Comparison of ENCODE assay signal across 8 cellular contexts in genomic region chr3:42613462-42613861, GRCh38. TPM values are rescaled to one million over a fixed set of nuclear protein-coding genes. Genes with fewer than 3 reads are reported as not detected.
DNase-seq lines count a peak whose midpoint lies in the region; ATAC-seq and TF ChIP-seq lines count a peak whose summit lies in the region.

No MANE protein-coding gene starts in this region.

- DNase-seq in DMS53 (lab: John Stamatoyannopoulos, UW), result peak; percentile 14
- no peak for DNase-seq in DMS53 treated with DMSO at 0.1 percent for 48 hours (lab: John Stamatoyannopoulos, UW; ENCODE audit: unreplicated experiment)
- peak; percentile 50 for DNase-seq in OCI-M1 (lab: John Stamatoyannopoulos, UW)
- peak; percentile 20 to 52 for DNase-seq in erythroblast (lab: John Stamatoyannopoulos, UW)
- no peak for DNase-seq in NCI-H2029 treated with DMSO at 0.1 percent for 48 hours (lab: John Stamatoyannopoulos, UW)
- no peak for DNase-seq in DMS79 (lab: John Stamatoyannopoulos, UW)

- peaks cover 0 to 2% (median 0%) of the 10 kb centered on the region in 3 donors for H3K36me3 ChIP-seq in skeletal muscle tissue (ENCODE audit: control insufficient read depth in 3 of 3, insufficient read depth in 3 of 3, low read length in 3 of 3)

- peak overlapping the region; percentile 50 for H3K27ac ChIP-seq in skeletal muscle tissue (ENCODE audit: low read depth, low read length)

- H3K27me3 ChIP-seq in skeletal muscle tissue (ENCODE audit: control insufficient read depth in 3 of 3, insufficient read depth in 3 of 3, low read length in 3 of 3), result no peaks in the 10 kb centered on the region

- H3K9ac ChIP-seq in skeletal muscle tissue (ENCODE audit: low read depth in 1 of 3, low read length in 3 of 3), result no peak overlapping the region

- no peak overlapping the region for H3K4me3 ChIP-seq in skeletal muscle tissue (ENCODE audit: low read length in 3 of 3)

- no peaks in the 10 kb centered on the region for H3K9me3 ChIP-seq in skeletal muscle tissue (ENCODE audit: control insufficient read depth in 3 of 3, low read length in 3 of 3)

- H3K4me1 ChIP-seq in skeletal muscle tissue (ENCODE audit: control insufficient read depth in 3 of 3, insufficient read depth in 3 of 3, low read length in 3 of 3), result peaks cover 16 to 27% (median 21%) of the 10 kb centered on the region in 3 donors

- TF ChIP-seq POLR2A in erythroblast (IDR thresholded peaks at IDR 0.05; ENCODE audit: low read length), result no peak

- no peak for ATAC-seq in GM19455 (IDR thresholded peaks at IDR 0.05; ENCODE audit: unreplicated experiment)

RNA-seq across cellular contexts. Expression of gene NKTR, which starts 13.0 kb away (rescaled TPM):
- 119 TPM for total RNA-seq in skeletal muscle tissue

RNA-seq across cellular contexts. Expression of gene SS18L2, which starts 22.8 kb away (rescaled TPM):
- total RNA-seq in skeletal muscle tissue, result 15.7 TPM

RNA-seq across cellular contexts. Expression of gene SEC22C, which starts 31.7 kb away (rescaled TPM):
- total RNA-seq in skeletal muscle tissue, result 21.4 TPM

RNA-seq across cellular contexts. Expression of gene ZBTB47, which starts 40.0 kb away (rescaled TPM):
- total RNA-seq in skeletal muscle tissue, result 21.4 TPM

Comparison
In these comparisons a context has a peak if more than half of its experiments do, and no peak if none do; other contexts are left out.
1. DNase-seq: peak in DMS53 (single experiment), OCI-M1 (single experiment) and erythroblast (2 of 2); none in DMS53 treated with DMSO at 0.1 percent for 48 hours (single experiment), NCI-H2029 treated with DMSO at 0.1 percent for 48 hours (single experiment) and DMS79 (single experiment).